ENCODE assay signal across 8 cellular contexts in the genomic region with DNA sequence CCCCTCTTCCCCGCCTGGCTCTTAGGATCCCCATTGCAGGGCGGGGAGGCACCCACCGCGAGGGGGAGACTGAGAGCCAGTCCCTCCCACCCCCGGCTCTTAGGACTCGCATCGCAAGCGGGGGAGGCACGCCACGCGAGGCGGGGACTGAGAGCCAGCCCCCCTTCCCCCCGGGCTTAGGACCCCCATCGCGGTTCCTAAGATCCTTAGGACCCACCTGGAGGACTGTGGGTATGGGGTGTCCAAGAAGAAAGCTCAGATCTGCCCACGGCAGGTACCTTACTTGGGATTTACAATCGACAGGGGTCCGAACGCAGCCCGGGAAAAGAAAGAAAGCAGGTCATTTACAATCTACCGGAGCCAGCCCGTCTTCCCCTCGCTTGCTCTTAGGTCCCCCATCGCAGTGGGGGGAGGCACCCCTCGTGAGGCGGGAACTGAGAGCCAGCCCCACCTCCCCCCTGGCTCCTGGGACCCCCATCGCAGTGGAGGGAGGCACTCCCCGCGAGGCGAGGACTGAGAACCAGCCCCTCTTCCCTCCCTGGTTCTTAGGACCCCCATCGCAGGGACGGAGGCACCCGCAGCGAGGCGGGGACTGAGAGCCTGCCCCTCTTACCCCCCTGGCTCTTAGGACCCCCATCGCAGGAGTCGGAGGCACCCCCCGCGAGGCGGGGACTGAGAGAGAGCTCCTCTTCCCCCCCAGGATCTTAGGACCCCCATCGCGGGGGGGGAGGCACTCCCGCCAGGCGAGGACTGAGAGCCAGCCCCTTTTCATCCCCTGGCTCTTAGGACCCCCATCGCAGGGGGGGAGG. TPM values are rescaled to one million over a fixed set of nuclear protein-coding genes. Genes with fewer than 3 reads are reported as not detected.
DNase-seq lines count a peak whose midpoint lies in the region; ATAC-seq lines count a peak whose summit lies in the region.

No MANE protein-coding gene starts in this region.

- H3K27me3 Mint-ChIP-seq in activated CD4-positive, alpha-beta T cell treated with anti-CD3 and anti-CD28 coated beads, Interleukin-2, amount 10 ng/mL, durations not matched to agents 24 days and 14 days = peaks cover 30% of the 10 kb centered on the region

- no peaks in the 10 kb centered on the region for H3K9me3 Mint-ChIP-seq in activated CD4-positive, alpha-beta T cell treated with anti-CD3 and anti-CD28 coated beads, Interleukin-2, amount 10 ng/mL, durations not matched to agents 24 days and 14 days

- peaks cover 24% of the 10 kb centered on the region for H3K4me1 ChIP-seq in effector memory CD4-positive, alpha-beta T cell (ENCODE audit: control insufficient read depth, insufficient read depth, low read length, poor library complexity, severe bottlenecking)
- peaks cover 25% of the 10 kb centered on the region for H3K4me1 ChIP-seq in mononuclear cell (ENCODE audit: insufficient read depth, low read length)

- ATAC-seq in GM21723 (IDR thresholded peaks at IDR 0.05; ENCODE audit: unreplicated experiment) = peak; percentile 80

- H3K27ac Mint-ChIP-seq in activated CD4-positive, alpha-beta T cell treated with anti-CD3 and anti-CD28 coated beads, Interleukin-2, amount 10 ng/mL, durations not matched to agents 24 days and 14 days = peak overlapping the region; percentile 15

- no peak overlapping the region for H3K27ac ChIP-seq in effector memory CD4-positive, alpha-beta T cell (ENCODE audit: insufficient read depth, low read length, poor library complexity, severe bottlenecking)

- no peaks in the 10 kb centered on the region for H3K9me3 ChIP-seq in effector memory CD4-positive, alpha-beta T cell (ENCODE audit: control insufficient read depth, low read length)
- no peaks in the 10 kb centered on the region for H3K9me3 ChIP-seq in mononuclear cell (ENCODE audit: low read depth, low read length)

- H3K36me3 Mint-ChIP-seq in activated CD4-positive, alpha-beta T cell treated with anti-CD3 and anti-CD28 coated beads, Interleukin-2, amount 10 ng/mL, durations not matched to agents 24 days and 14 days (ENCODE audit: low read depth) = no peaks in the 10 kb centered on the region

- peaks cover 2% of the 10 kb centered on the region for H3K4me1 Mint-ChIP-seq in activated CD4-positive, alpha-beta T cell treated with anti-CD3 and anti-CD28 coated beads, Interleukin-2, amount 10 ng/mL, durations not matched to agents 24 days and 14 days

- intact Hi-C loops in activated CD4-positive, alpha-beta T cell treated with anti-CD3 and anti-CD28 coated beads, Interleukin-2, amount 10 ng/mL, durations not matched to agents 24 days and 14 days (cut with micrococcal nuclease) = no loop called here

- H3K4me3 ChIP-seq in effector memory CD4-positive, alpha-beta T cell (ENCODE audit: insufficient read depth, low read depth, low read length, poor library complexity, severe bottlenecking) = peak overlapping the region; percentile 66
- H3K4me3 ChIP-seq in mononuclear cell (ENCODE audit: low read length) = peak overlapping the region; percentile 13

- H3K36me3 ChIP-seq in effector memory CD4-positive, alpha-beta T cell (ENCODE audit: control insufficient read depth, insufficient read depth, low read length) = no peaks in the 10 kb centered on the region

- H3K4me3 Mint-ChIP-seq in activated CD4-positive, alpha-beta T cell treated with anti-CD3 and anti-CD28 coated beads, Interleukin-2, amount 10 ng/mL, durations not matched to agents 24 days and 14 days = peak overlapping the region; percentile 77

- peak; percentile 43 for DNase-seq in DMS79 treated with DMSO at 0.1 percent for 48 hours (lab: John Stamatoyannopoulos, UW)
- peak; percentile 84 for DNase-seq in NCI-H128 (lab: John Stamatoyannopoulos, UW; ENCODE audit: unreplicated experiment)
- DNase-seq in activated CD4-positive, alpha-beta T cell treated with anti-CD3 and anti-CD28 coated beads, Interleukin-2, amount 10 ng/mL, durations not matched to agents 24 days and 14 days = peak; percentile 86
- peak in 2 of 3 donors; percentile 27 to 44 for DNase-seq in effector memory CD4-positive, alpha-beta T cell
- peak; percentile 44 for DNase-seq in stimulated activated CD8-positive, alpha-beta memory T cell treated with anti-CD3 and anti-CD28 coated beads, Interleukin-7, amount 100 ng/mL, for 24 hours (ENCODE audit: low read depth)
- no peak for DNase-seq in amniotic stem cell (lab: John Stamatoyannopoulos, UW)

- peaks cover 25% of the 10 kb centered on the region for H3K27me3 ChIP-seq in effector memory CD4-positive, alpha-beta T cell (replicated peaks; ENCODE audit: control insufficient read depth, insufficient read depth, low read length, poor library complexity, severe bottlenecking)
- H3K27me3 ChIP-seq in mononuclear cell (ENCODE audit: insufficient read depth, low read length) = peaks cover 14% of the 10 kb centered on the region

RNA-seq across cellular contexts. Expression of a gene that starts 43.7 kb away (rescaled TPM):
- total RNA-seq in activated CD4-positive, alpha-beta T cell treated with anti-CD3 and anti-CD28 coated beads, Interleukin-2, amount 10 ng/mL, durations not matched to agents 24 days and 14 days = 161 and 186 TPM in 2 replicates
- 33.9 TPM for total RNA-seq in mononuclear cell
